In the genomic region with DNA sequence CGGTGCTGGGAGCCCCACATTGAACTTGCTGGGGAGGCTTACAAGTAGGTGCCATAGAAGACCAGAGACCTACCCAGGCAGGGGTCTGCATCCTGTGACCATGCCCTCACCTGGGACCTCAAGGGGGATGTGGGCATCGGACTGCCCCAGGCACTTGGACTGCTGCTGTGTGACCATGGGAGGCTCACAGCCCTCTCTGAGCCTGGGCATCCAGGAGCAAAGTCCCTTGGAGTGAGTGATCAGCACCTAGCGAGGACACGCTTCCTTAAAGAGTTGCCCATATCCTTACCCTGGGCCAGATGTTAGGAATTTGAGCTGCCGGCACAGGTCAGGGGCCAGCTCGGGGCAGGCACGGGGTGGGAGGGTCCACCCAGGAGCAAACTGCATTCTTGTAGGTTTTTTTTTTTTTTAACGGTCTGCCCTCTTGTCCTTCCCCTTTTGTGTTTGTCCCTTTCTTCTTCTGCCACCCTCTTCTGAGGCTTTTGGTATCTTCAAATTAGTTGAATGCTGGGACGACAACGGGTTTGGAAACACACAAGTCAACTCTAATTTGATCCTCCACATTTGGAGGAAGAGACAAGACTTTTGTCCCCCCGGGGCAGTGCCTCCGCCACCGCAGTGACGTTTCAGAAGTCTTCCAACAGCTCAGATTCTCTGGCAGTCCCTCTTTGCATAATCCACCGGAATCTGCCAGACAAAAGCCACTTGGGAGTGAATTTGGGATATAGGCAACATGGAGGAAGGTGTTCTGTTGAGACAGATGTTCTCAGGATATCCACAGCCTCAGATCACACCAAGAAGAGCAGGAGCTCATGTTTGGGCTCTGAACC, we compare ENCODE assay signal across 17 cellular contexts. TPM values are rescaled to one million over a fixed set of nuclear protein-coding genes. Genes with fewer than 3 reads are reported as not detected.
A peak's percentile ranks its signal among the peaks of the same experiment; 100 is the strongest.
DNase-seq lines count a peak whose midpoint lies in the region; TF ChIP-seq lines count a peak whose summit lies in the region.
"Had no signal": no experiment of that assay in that cellular context is flagged by ENCODE, and none has a peak within 500 bp of the region (broad histone marks: within the 10 kb centered on the region; RNA-seq: fewer than 3 reads in every experiment).

No MANE protein-coding gene starts in this region.

- H3K4me3 Mint-ChIP-seq in type B pancreatic cell, result peak overlapping the region; percentile 28

- TF ChIP-seq CTCF in type B pancreatic cell (conservative IDR thresholded peaks at IDR 0.05) (no peak), BE2C (IDR thresholded peaks at IDR 0.05; ENCODE audit: low read depth, low read length) (no peak)

- H3K27me3 Mint-ChIP-seq in type B pancreatic cell, result peaks cover 4% of the 10 kb centered on the region

- H3K36me3 Mint-ChIP-seq in type B pancreatic cell, result no peaks in the 10 kb centered on the region

- DNase-seq in NCI-H82 (lab: John Stamatoyannopoulos, UW), result peak; percentile 9
- DNase-seq in NCI-H82 treated with DMSO at 0.1 percent for 48 hours (lab: John Stamatoyannopoulos, UW; ENCODE audit: unreplicated experiment), result no peak
- peak; percentile 87 for DNase-seq in RPMI7951 (ENCODE audit: low read depth)
- DNase-seq in fibroblast of peridontal ligament (ENCODE audit: extremely low read depth), result peak; percentile 9
- DNase-seq in type B pancreatic cell (ENCODE audit: extremely low spot score, unreplicated experiment), result no peak
- DNase-seq in iPS-NIHi7 (ENCODE audit: extremely low spot score), result no peak
- no peak for DNase-seq in NCI-H446 treated with DMSO at 0.1 percent for 48 hours (lab: John Stamatoyannopoulos, UW)
- no peak for DNase-seq in BE2C
- DNase-seq: activated CD4-positive, CD25-positive, alpha-beta regulatory T cell; activated naive CD4-positive, alpha-beta T cell; colonic mucosa had no signal

- H3K9me3 Mint-ChIP-seq in type B pancreatic cell, result no peaks in the 10 kb centered on the region

- no peaks in the 10 kb centered on the region for H3K27me3 ChIP-seq in BE2C
- H3K27me3 ChIP-seq: colonic mucosa had no signal

- H3K36me3 ChIP-seq in BE2C, result no peaks in the 10 kb centered on the region
- H3K36me3 ChIP-seq: colonic mucosa had no signal

- no peaks in the 10 kb centered on the region for H3K9me3 ChIP-seq in BE2C
- H3K9me3 ChIP-seq: colonic mucosa had no signal

- H3K4me1 ChIP-seq in BE2C, result peaks cover 8% of the 10 kb centered on the region
- H3K4me1 ChIP-seq: colonic mucosa had no signal

- H3K27ac Mint-ChIP-seq in type B pancreatic cell, result peak overlapping the region; percentile 83

- peaks cover 45% of the 10 kb centered on the region for H3K4me1 Mint-ChIP-seq in type B pancreatic cell (ENCODE audit: unreplicated experiment)

- H3K4me3 ChIP-seq in BE2C (ENCODE audit: low read depth, low read length), result no peak overlapping the region
- H3K4me3 ChIP-seq: colonic mucosa, PC-9 had no signal

RNA-seq across cellular contexts. Expression of a gene that starts 46.1 kb away (rescaled TPM):
- total RNA-seq in RPMI7951 (2014; rRNA removed; shearing (Covaris generic)), result not detected in 2 replicates
- total RNA-seq in type B pancreatic cell (ENCODE audit: low replicate concordance), result not detected in 2 replicates
- not detected for polyA plus RNA-seq in BE2C (2012; ENCODE audit: insufficient read depth, insufficient read length, low read depth)
- total RNA-seq: colonic mucosa, esophagus mucosa, M059J, myocyte, PC-9, pulmonary artery endothelial cell, subcutaneous adipose tissue had no signal

Comparison
In these comparisons a context has a peak if more than half of its experiments do, and no peak if none do; other contexts are left out.
1. DNase-seq: peak in NCI-H82 (single experiment), RPMI7951 (single experiment) and fibroblast of peridontal ligament (single experiment); none in NCI-H82 treated with DMSO at 0.1 percent for 48 hours (single experiment), type B pancreatic cell (single experiment), iPS-NIHi7 (single experiment), NCI-H446 treated with DMSO at 0.1 percent for 48 hours (single experiment) and BE2C (single experiment).